In genomic region chr15:27260523-27260922, GRCh38 we compare ENCODE assay signal across 17 cellular contexts.
DNase-seq lines count a peak whose midpoint lies in the region; ATAC-seq and TF ChIP-seq lines count a peak whose summit lies in the region.
"Had no signal": no experiment of that assay in that cellular context is flagged by ENCODE, and none has a peak within 500 bp of the region (broad histone marks: within the 10 kb centered on the region; RNA-seq: fewer than 3 reads in every experiment).

No MANE protein-coding gene starts in this region.

- no peaks in the 10 kb centered on the region for H3K9me3 ChIP-seq in esophagus muscularis mucosa
- H3K9me3 ChIP-seq: Caco-2 had no signal

- H3K4me1 ChIP-seq in esophagus muscularis mucosa, result no peaks in the 10 kb centered on the region
- H3K4me1 ChIP-seq: Caco-2 had no signal

- 77% methylated on average over 4 of the region's 4 CpGs for WGBS in esophagus muscularis mucosa

- no peak for TF ChIP-seq POLR2A in esophagus muscularis mucosa (IDR thresholded peaks at IDR 0.05; ENCODE audit: low read depth)

- no peaks in the 10 kb centered on the region for H3K36me3 Mint-ChIP-seq in activated naive CD4-positive, alpha-beta T cell treated with anti-CD3 and anti-CD28 coated beads, Interleukin-2, amount 10 ng/mL, durations not matched to agents 7 days and 5 days

- CTCF ChIA-PET in activated naive CD4-positive, alpha-beta T cell treated with anti-CD3 and anti-CD28 coated beads, Interleukin-2, amount 10 ng/mL, durations not matched to agents 7 days and 5 days (lab: Charles Lee), result no interaction called here

- no peaks in the 10 kb centered on the region for H3K27me3 Mint-ChIP-seq in activated naive CD4-positive, alpha-beta T cell treated with anti-CD3 and anti-CD28 coated beads, Interleukin-2, amount 10 ng/mL, durations not matched to agents 7 days and 5 days
- H3K27me3 Mint-ChIP-seq: T-helper 17 cell had no signal

- H3K9me3 Mint-ChIP-seq in activated naive CD4-positive, alpha-beta T cell treated with anti-CD3 and anti-CD28 coated beads, Interleukin-2, amount 10 ng/mL, durations not matched to agents 7 days and 5 days, result peaks cover 6% of the 10 kb centered on the region

- DNase-seq in NCI-H1092 (lab: John Stamatoyannopoulos, UW) (peak; percentile 5), NCI-H1092 treated with DMSO at 0.1 percent for 48 hours (lab: John Stamatoyannopoulos, UW) (no peak), NCI-H128 (lab: John Stamatoyannopoulos, UW; ENCODE audit: unreplicated experiment) (peak; percentile 9), NCI-H345 (lab: John Stamatoyannopoulos, UW) (peak; percentile 80), esophagus muscularis mucosa (ENCODE audit: extremely low spot score) (peak; percentile 78), head of caudate nucleus (no peak)
- DNase-seq in activated naive CD4-positive, alpha-beta T cell treated with anti-CD3 and anti-CD28 coated beads, Interleukin-2, amount 10 ng/mL, durations not matched to agents 7 days and 5 days, result no peak
- DNase-seq: 8988T, C1 segment of cervical spinal cord, Caco-2, GF-D8, KBM-7, NCI-H1048, NCI-H526 treated with DMSO at 0.1 percent for 48 hours, SIG-M5, T-helper 17 cell had no signal

- H3K27me3 ChIP-seq in esophagus muscularis mucosa, result no peaks in the 10 kb centered on the region

- ATAC-seq in HG03045 (IDR thresholded peaks at IDR 0.05; ENCODE audit: unreplicated experiment), result no peak
- ATAC-seq: T-helper 17 cell had no signal

- no peaks in the 10 kb centered on the region for H3K4me1 Mint-ChIP-seq in activated naive CD4-positive, alpha-beta T cell treated with anti-CD3 and anti-CD28 coated beads, Interleukin-2, amount 10 ng/mL, durations not matched to agents 7 days and 5 days
- H3K4me1 Mint-ChIP-seq: T-helper 17 cell had no signal

- H3K4me3 Mint-ChIP-seq in activated naive CD4-positive, alpha-beta T cell treated with anti-CD3 and anti-CD28 coated beads, Interleukin-2, amount 10 ng/mL, durations not matched to agents 7 days and 5 days, result no peak overlapping the region
- H3K4me3 Mint-ChIP-seq: T-helper 17 cell had no signal

- TF ChIP-seq EP300 in esophagus muscularis mucosa (IDR thresholded peaks at IDR 0.05), result no peak

- H3K27ac Mint-ChIP-seq in activated naive CD4-positive, alpha-beta T cell treated with anti-CD3 and anti-CD28 coated beads, Interleukin-2, amount 10 ng/mL, durations not matched to agents 7 days and 5 days, result no peak overlapping the region
- H3K27ac Mint-ChIP-seq: T-helper 17 cell had no signal

- no peaks in the 10 kb centered on the region for H3K36me3 ChIP-seq in esophagus muscularis mucosa

- intact Hi-C loops in esophagus muscularis mucosa (cut with DNase I), result no loop called here
- intact Hi-C loops in head of caudate nucleus (cut with DNase I), result no loop called here

- no peak overlapping the region for H3K27ac ChIP-seq in esophagus muscularis mucosa (replicated peaks in 1 of 4)

- H3K4me3 ChIP-seq in esophagus muscularis mucosa, result no peak overlapping the region

- TF ChIP-seq CTCF in esophagus muscularis mucosa (IDR thresholded peaks at IDR 0.05), result no peak

Comparison
In these comparisons a context has a peak if more than half of its experiments do, and no peak if none do; other contexts are left out.
1. DNase-seq: peak in NCI-H1092 (single experiment), NCI-H128 (single experiment), NCI-H345 (single experiment) and esophagus muscularis mucosa (single experiment); none in NCI-H1092 treated with DMSO at 0.1 percent for 48 hours (single experiment), activated naive CD4-positive, alpha-beta T cell treated with anti-CD3 and anti-CD28 coated beads, Interleukin-2, amount 10 ng/mL, durations not matched to agents 7 days and 5 days (single experiment) and head of caudate nucleus (0 of 42).